24 cellular contexts compared by ENCODE assay signal in genomic region chr10:77346031-77346430, GRCh38.
"Had no signal": no experiment of that assay in that cellular context is flagged by ENCODE, and none has a peak within 500 bp of the region (broad histone marks: within the 10 kb centered on the region; RNA-seq: fewer than 3 reads in every experiment).

No MANE protein-coding gene starts in this region.

- H3K4me3 Mint-ChIP-seq: activated CD8-positive, alpha-beta T cell treated with anti-CD3 and anti-CD28 coated beads for 36 hours; natural killer cell treated with Interleukin-12 subunit alpha and Interleukin-12 subunit beta and Interleukin-15 and Interleukin-18, amount 100 ng/mL, for 72 hours; stimulated activated naive B cell treated with anti-CD40 and anti-IgM and Interleukin-4, amounts not matched to agents 10 μg/mL and 1 μg/mL and 100 μg/mL, for 72 hours had no signal

- DNase-seq: activated CD4-positive, alpha-beta T cell treated with anti-CD3 and anti-CD28 coated beads for 4 hours; activated CD8-positive, alpha-beta T cell treated with anti-CD3 and anti-CD28 coated beads for 36 hours; activated naive CD4-positive, alpha-beta T cell; activated T-cell treated with anti-CD3 and anti-CD28 coated beads, Interleukin-2, amount 50 U/mL, for 48 hours; adrenal gland; aorta; body of pancreas; dermis blood vessel endothelial cell; effector CD4-positive, alpha-beta T cell; foreskin keratinocyte; heart right ventricle; left ventricle myocardium superior; mucosa of descending colon; right cardiac atrium; stimulated activated CD4-positive, alpha-beta T cell treated with anti-CD3 and anti-CD28 coated beads, Interleukin-15, amount 100 ng/mL, for 24 hours; stimulated activated CD4-positive, alpha-beta T cell treated with anti-CD3 and anti-CD28 coated beads, Interleukin-2, amount 100 ng/mL, for 24 hours; stimulated activated naive B cell treated with anti-CD40 and anti-IgM and Interleukin-4, amounts not matched to agents 10 μg/mL and 1 μg/mL and 100 μg/mL, for 72 hours; stomach; T-helper 9 cell; tibial artery; upper lobe of right lung had no signal

- H3K36me3 Mint-ChIP-seq: activated naive CD4-positive, alpha-beta T cell treated with anti-CD3 and anti-CD28 coated beads, Interleukin-2, amount 50 U/mL, for 72 hours; natural killer cell treated with Interleukin-12 subunit alpha and Interleukin-12 subunit beta and Interleukin-15 and Interleukin-18, amount 100 ng/mL, for 72 hours; stimulated activated naive B cell treated with anti-CD40 and anti-IgM and Interleukin-4, amounts not matched to agents 10 μg/mL and 1 μg/mL and 100 μg/mL, for 72 hours had no signal

- H3K4me1 Mint-ChIP-seq: stimulated activated naive B cell treated with anti-CD40 and anti-IgM and Interleukin-4, amounts not matched to agents 10 μg/mL and 1 μg/mL and 100 μg/mL, for 72 hours had no signal

- H3K9me3 Mint-ChIP-seq: activated CD8-positive, alpha-beta T cell treated with anti-CD3 and anti-CD28 coated beads for 36 hours; activated T-helper 2 cell treated with anti-CD3 and anti-CD28 coated beads, Interferon-gamma antibody, Interleukin-2, Interleukin-4, amounts not matched to agents 10 μg/mL and 5 μg/mL and 100 μg/mL, durations not matched to agents 14 hours and 24 hours and 36 hours; natural killer cell treated with Interleukin-12 subunit alpha and Interleukin-12 subunit beta and Interleukin-15 and Interleukin-18, amount 100 ng/mL, for 72 hours had no signal

- H3K27me3 Mint-ChIP-seq: activated CD8-positive, alpha-beta T cell treated with anti-CD3 and anti-CD28 coated beads for 36 hours had no signal

- H3K27ac Mint-ChIP-seq: activated CD8-positive, alpha-beta T cell treated with anti-CD3 and anti-CD28 coated beads for 36 hours; activated naive CD4-positive, alpha-beta T cell treated with anti-CD3 and anti-CD28 coated beads, Interleukin-2, amount 50 U/mL, for 72 hours; activated T-helper 2 cell treated with anti-CD3 and anti-CD28 coated beads, Interferon-gamma antibody, Interleukin-2, Interleukin-4, amounts not matched to agents 10 μg/mL and 5 μg/mL and 100 μg/mL, durations not matched to agents 14 hours and 24 hours and 36 hours; natural killer cell treated with Interleukin-12 subunit alpha and Interleukin-12 subunit beta and Interleukin-15 and Interleukin-18, amount 100 ng/mL, for 72 hours; stimulated activated naive B cell treated with anti-CD40 and anti-IgM and Interleukin-4, amounts not matched to agents 10 μg/mL and 1 μg/mL and 100 μg/mL, for 72 hours had no signal

- ATAC-seq: activated CD8-positive, alpha-beta T cell treated with anti-CD3 and anti-CD28 coated beads for 36 hours; activated naive CD4-positive, alpha-beta T cell treated with anti-CD3 and anti-CD28 coated beads, Interleukin-2, amount 50 U/mL, for 72 hours; body of pancreas; foreskin keratinocyte; heart right ventricle; left ventricle myocardium superior; mucosa of descending colon; natural killer cell treated with Interleukin-12 subunit alpha and Interleukin-12 subunit beta and Interleukin-15 and Interleukin-18, amount 100 ng/mL, for 72 hours; right cardiac atrium; stimulated activated naive B cell treated with anti-CD40 and anti-IgM and Interleukin-4, amounts not matched to agents 10 μg/mL and 1 μg/mL and 100 μg/mL, for 72 hours; upper lobe of right lung had no signal
